ENCODE assay signal across 2 cellular contexts in the genomic region with DNA sequence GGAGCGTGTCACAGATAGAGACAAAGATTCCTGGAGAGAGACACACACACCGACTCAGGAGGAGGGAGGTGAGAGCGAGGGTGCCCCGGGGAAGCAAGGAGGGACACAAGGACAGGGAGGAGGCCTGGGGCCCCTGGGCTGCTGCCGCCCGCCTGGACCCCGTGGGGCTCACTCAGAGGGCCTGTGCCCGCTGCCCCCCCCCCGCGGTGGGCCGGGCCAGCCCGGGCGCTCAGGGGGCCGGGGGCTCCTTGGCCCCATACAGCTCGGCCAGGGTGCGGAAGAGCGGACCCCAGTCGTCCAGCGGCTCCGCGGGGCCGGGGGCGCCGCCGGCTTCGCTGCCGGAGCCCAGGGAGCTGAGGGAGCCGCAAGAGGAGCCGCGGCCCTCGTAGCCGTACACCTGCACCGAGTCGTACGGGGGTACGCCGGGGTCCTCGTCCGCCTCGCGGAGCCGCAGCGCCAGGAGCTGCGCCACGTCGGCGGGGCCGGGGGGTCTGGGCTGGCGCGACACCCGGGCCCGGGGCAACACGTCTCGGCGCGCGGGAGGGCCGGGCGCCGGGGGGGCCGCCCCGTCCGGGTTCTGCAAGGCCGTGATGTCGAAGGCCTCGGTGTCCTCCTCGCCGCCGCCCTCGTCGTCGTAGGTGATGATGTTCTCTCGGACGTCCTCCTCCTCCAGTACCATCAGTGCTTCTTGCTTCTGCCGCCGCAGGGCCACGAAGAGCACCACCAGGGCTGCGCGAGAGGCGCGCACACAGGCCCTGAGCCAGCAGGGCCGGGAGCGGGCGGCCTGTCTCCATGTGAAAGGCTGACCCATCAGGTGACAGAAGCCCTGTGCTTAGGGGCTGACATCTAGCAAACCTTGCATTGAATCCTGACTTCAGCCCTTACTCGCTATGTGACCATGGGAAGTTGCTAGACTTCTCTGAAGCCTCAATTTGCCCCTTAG.
TF ChIP-seq lines count a peak whose summit lies in the region.

No MANE protein-coding gene starts in this region.

TF ChIP-seq in GM23338, 12 proteins besides CTCF, POLR2A, EP300 and RAD21 (continues in another document):
- TF ChIP-seq EZH2phosphoT487 (IDR thresholded peaks at IDR 0.05; ENCODE audit: unreplicated experiment) (no peak), ZNF331 (CRISPR knock-in tag; IDR thresholded peaks at IDR 0.05; ENCODE audit: low read depth) (no peak), STAT1 (IDR thresholded peaks at IDR 0.05; ENCODE audit: unreplicated experiment) (no peak), POLR2AphosphoS5 (IDR thresholded peaks at IDR 0.05; ENCODE audit: low read depth) (no peak), NANOG (IDR thresholded peaks at IDR 0.05; ENCODE audit: borderline replicate concordance) (no peak), ZNF114 (CRISPR knock-in tag; IDR thresholded peaks at IDR 0.05) (no peak), EZH2 (IDR thresholded peaks at IDR 0.05; ENCODE audit: low read depth, unreplicated experiment) (no peak), CREB1 (CRISPR knock-in tag; IDR thresholded peaks at IDR 0.05; ENCODE audit: low read depth) (no peak), JUNB (IDR thresholded peaks at IDR 0.05; ENCODE audit: unreplicated experiment) (no peak)
- TF ChIP-seq, protein P1, sequence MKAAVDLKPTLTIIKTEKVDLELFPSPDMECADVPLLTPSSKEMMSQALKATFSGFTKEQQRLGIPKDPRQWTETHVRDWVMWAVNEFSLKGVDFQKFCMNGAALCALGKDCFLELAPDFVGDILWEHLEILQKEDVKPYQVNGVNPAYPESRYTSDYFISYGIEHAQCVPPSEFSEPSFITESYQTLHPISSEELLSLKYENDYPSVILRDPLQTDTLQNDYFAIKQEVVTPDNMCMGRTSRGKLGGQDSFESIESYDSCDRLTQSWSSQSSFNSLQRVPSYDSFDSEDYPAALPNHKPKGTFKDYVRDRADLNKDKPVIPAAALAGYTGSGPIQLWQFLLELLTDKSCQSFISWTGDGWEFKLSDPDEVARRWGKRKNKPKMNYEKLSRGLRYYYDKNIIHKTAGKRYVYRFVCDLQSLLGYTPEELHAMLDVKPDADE (IDR thresholded peaks at IDR 0.05) = no peak
- TF ChIP-seq, protein P2, sequence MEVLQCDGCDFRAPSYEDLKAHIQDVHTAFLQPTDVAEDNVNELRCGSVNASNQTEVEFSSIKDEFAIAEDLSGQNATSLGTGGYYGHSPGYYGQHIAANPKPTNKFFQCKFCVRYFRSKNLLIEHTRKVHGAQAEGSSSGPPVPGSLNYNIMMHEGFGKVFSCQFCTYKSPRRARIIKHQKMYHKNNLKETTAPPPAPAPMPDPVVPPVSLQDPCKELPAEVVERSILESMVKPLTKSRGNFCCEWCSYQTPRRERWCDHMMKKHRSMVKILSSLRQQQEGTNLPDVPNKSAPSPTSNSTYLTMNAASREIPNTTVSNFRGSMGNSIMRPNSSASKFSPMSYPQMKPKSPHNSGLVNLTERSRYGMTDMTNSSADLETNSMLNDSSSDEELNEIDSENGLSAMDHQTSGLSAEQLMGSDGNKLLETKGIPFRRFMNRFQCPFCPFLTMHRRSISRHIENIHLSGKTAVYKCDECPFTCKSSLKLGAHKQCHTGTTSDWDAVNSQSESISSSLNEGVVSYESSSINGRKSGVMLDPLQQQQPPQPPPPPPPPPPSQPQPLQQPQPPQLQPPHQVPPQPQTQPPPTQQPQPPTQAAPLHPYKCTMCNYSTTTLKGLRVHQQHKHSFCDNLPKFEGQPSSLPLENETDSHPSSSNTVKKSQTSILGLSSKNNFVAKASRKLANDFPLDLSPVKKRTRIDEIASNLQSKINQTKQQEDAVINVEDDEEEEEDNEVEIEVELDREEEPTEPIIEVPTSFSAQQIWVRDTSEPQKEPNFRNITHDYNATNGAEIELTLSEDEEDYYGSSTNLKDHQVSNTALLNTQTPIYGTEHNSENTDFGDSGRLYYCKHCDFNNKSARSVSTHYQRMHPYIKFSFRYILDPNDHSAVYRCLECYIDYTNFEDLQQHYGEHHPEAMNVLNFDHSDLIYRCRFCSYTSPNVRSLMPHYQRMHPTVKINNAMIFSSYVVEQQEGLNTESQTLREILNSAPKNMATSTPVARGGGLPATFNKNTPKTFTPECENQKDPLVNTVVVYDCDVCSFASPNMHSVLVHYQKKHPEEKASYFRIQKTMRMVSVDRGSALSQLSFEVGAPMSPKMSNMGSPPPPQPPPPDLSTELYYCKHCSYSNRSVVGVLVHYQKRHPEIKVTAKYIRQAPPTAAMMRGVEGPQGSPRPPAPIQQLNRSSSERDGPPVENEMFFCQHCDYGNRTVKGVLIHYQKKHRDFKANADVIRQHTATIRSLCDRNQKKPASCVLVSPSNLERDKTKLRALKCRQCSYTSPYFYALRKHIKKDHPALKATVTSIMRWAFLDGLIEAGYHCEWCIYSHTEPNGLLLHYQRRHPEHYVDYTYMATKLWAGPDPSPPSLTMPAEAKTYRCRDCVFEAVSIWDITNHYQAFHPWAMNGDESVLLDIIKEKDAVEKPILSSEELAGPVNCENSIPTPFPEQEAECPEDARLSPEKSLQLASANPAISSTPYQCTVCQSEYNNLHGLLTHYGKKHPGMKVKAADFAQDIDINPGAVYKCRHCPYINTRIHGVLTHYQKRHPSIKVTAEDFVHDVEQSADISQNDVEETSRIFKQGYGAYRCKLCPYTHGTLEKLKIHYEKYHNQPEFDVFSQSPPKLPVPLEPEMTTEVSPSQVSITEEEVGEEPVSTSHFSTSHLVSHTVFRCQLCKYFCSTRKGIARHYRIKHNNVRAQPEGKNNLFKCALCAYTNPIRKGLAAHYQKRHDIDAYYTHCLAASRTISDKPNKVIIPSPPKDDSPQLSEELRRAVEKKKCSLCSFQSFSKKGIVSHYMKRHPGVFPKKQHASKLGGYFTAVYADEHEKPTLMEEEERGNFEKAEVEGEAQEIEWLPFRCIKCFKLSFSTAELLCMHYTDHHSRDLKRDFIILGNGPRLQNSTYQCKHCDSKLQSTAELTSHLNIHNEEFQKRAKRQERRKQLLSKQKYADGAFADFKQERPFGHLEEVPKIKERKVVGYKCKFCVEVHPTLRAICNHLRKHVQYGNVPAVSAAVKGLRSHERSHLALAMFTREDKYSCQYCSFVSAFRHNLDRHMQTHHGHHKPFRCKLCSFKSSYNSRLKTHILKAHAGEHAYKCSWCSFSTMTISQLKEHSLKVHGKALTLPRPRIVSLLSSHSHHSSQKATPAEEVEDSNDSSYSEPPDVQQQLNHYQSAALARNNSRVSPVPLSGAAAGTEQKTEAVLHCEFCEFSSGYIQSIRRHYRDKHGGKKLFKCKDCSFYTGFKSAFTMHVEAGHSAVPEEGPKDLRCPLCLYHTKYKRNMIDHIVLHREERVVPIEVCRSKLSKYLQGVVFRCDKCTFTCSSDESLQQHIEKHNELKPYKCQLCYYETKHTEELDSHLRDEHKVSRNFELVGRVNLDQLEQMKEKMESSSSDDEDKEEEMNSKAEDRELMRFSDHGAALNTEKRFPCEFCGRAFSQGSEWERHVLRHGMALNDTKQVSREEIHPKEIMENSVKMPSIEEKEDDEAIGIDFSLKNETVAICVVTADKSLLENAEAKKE (CRISPR knock-in tag; IDR thresholded peaks at IDR 0.05) = no peak

TF ChIP-seq in K562, 482 proteins besides CTCF, POLR2A, EP300 and RAD21:
- no peak for TF ChIP-seq CEBPB (tag; IDR thresholded peaks at IDR 0.05)
- TF ChIP-seq, protein P3, sequence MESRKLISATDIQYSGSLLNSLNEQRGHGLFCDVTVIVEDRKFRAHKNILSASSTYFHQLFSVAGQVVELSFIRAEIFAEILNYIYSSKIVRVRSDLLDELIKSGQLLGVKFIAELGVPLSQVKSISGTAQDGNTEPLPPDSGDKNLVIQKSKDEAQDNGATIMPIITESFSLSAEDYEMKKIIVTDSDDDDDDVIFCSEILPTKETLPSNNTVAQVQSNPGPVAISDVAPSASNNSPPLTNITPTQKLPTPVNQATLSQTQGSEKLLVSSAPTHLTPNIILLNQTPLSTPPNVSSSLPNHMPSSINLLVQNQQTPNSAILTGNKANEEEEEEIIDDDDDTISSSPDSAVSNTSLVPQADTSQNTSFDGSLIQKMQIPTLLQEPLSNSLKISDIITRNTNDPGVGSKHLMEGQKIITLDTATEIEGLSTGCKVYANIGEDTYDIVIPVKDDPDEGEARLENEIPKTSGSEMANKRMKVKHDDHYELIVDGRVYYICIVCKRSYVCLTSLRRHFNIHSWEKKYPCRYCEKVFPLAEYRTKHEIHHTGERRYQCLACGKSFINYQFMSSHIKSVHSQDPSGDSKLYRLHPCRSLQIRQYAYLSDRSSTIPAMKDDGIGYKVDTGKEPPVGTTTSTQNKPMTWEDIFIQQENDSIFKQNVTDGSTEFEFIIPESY (CRISPR knock-in tag; IDR thresholded peaks at IDR 0.05) = peak; percentile 55
